8 cellular contexts compared by ENCODE assay signal in the genomic region with DNA sequence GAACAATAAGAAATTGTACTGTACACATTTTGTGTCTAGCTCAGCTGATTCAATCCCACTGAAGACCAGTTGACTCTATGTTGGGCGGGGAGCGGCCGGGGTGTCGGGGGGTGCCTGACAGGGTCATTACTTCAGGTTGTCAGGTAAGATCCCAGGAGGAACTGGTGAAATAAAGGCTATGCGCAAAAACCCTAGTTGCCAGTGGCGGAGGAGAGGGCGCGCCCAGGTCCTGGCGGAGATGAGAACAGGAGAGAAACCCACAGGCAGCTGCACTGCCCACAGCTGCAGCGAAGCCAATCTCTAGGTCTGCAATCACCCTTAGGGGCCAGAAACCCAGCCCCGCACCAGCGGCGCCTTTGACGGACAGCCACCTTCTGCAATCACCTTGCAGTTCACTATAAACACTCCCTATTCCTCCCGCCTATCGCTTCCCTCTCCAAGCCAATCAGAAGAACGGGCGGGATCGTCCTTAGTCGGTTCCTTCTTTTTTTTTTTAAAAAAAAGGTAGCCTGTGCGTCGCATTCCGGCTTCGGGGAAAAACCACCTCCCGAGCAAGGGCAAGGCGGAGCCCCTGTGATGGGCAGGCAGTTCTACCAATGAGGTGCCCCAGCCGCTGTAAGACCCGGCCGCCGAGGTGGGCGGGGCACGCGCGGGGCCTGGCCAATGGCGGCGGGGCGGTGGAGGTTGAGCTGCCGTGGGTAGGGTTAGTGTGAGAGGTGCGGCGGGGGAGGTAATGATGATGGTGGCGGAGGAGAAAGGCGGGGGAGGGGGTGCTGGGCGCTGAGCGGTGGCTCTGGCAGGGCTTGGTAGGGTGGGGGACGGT. TPM values are rescaled to one million over a fixed set of nuclear protein-coding genes. Genes with fewer than 3 reads are reported as not detected.
A peak's percentile ranks its signal among the peaks of the same experiment; 100 is the strongest.
DNase-seq lines count a peak whose midpoint lies in the region; ATAC-seq, FAIRE-seq and TF ChIP-seq lines count a peak whose summit lies in the region.

A gene (plus strand): TSS at position 707 of the 823 bp plus-strand sequence. CDS start 1,479 bp downstream, outside the sequence.

- peaks cover 27% of the 10 kb centered on the region for H3K4me1 ChIP-seq in astrocyte (ENCODE audit: insufficient read depth, low read length)
- H3K4me1 ChIP-seq in right cardiac atrium (ENCODE audit: control insufficient read depth, insufficient read depth, low read length): peaks cover 4% of the 10 kb centered on the region
- no peaks in the 10 kb centered on the region for H3K4me1 ChIP-seq in uterus

- no peaks in the 10 kb centered on the region for H3K27me3 ChIP-seq in astrocyte (ENCODE audit: insufficient read depth, low read length)
- no peaks in the 10 kb centered on the region for H3K27me3 ChIP-seq in right cardiac atrium (ENCODE audit: control insufficient read depth, insufficient read depth)
- H3K27me3 ChIP-seq in uterus: no peaks in the 10 kb centered on the region

- H3K9me3 Mint-ChIP-seq in astrocyte (ENCODE audit: unreplicated experiment): peaks cover 9% of the 10 kb centered on the region

- no peaks in the 10 kb centered on the region for H3K27me3 Mint-ChIP-seq in astrocyte (ENCODE audit: low read depth, unreplicated experiment)

- H3K4me1 Mint-ChIP-seq in astrocyte (ENCODE audit: low read depth, unreplicated experiment): peaks cover 21% of the 10 kb centered on the region

- H3K27ac ChIP-seq in astrocyte (ENCODE audit: low read depth, low read length) (peak within 1 kb of the TSS; percentile 68), right cardiac atrium (ENCODE audit: low read length) (peak within 1 kb of the TSS; percentile 92), uterus (peak within 1 kb of the TSS; percentile 97 to 98)

- H3K4me3 Mint-ChIP-seq in astrocyte (ENCODE audit: unreplicated experiment): peak within 1 kb of the TSS; percentile 88

- peak within 1 kb of the TSS; percentile 92 for H3K4me2 ChIP-seq in astrocyte (ENCODE audit: low read length)

- TF ChIP-seq CTCF in astrocyte (IDR thresholded peaks at IDR 0.05; ENCODE audit: insufficient read depth, low read depth, low read length): no peak
- no peak for TF ChIP-seq CTCF in uterus (IDR thresholded peaks at IDR 0.05)

- no peaks in the 10 kb centered on the region for H3K9me3 ChIP-seq in astrocyte (ENCODE audit: insufficient read depth, low read depth, low read length)
- H3K9me3 ChIP-seq in right cardiac atrium (ENCODE audit: control insufficient read depth, low read length): no peaks in the 10 kb centered on the region
- H3K9me3 ChIP-seq in uterus: no peaks in the 10 kb centered on the region

- TF ChIP-seq POLR2A in GM18505 (IDR thresholded peaks at IDR 0.05; ENCODE audit: borderline replicate concordance, extremely low read depth, insufficient read depth, insufficient read length) (peak; percentile 83), uterus (IDR thresholded peaks at IDR 0.05) (peak; percentile 75 to 78)

- WGBS in right cardiac atrium: under 1% methylated on average over 45 of the region's 45 CpGs

- peak within 1 kb of the TSS; percentile 93 for H3K27ac Mint-ChIP-seq in astrocyte (ENCODE audit: unreplicated experiment)

- peak; percentile 98 for DNase-seq in NCI-H2029 (lab: John Stamatoyannopoulos, UW)
- peak; percentile 95 for DNase-seq in T-helper 22 cell (ENCODE audit: low read depth)
- DNase-seq in astrocyte (ENCODE audit: low read depth): peak; percentile 99
- DNase-seq in right cardiac atrium: peak; percentile 99 to 100 (median 99)
- DNase-seq in pulmonary artery endothelial cell (ENCODE audit: low read depth, low spot score): peak; percentile 99
- DNase-seq in uterus: peak; percentile 99 to 100

- intact Hi-C loops in right cardiac atrium (cut with DNase I) (loop anchor here in 2 of 4 donors (5.0 to 10.0 kb wide), 2 partner anchors 67 to 200 kb away; a partner anchor contains a TSS), uterus (cut with DNase I; ENCODE audit: low total_unique reads) (no loop called here)

- FAIRE-seq in astrocyte (lab: Jason Lieb, UNC): no peak

- H3K9ac ChIP-seq in astrocyte (ENCODE audit: low read length): peak within 1 kb of the TSS; percentile 88

- H3K36me3 Mint-ChIP-seq in astrocyte (ENCODE audit: low read depth, unreplicated experiment): peaks cover 10% of the 10 kb centered on the region

- H4K20me1 ChIP-seq in astrocyte (ENCODE audit: insufficient read depth, low read length): peaks cover 25% of the 10 kb centered on the region

- H3K4me3 ChIP-seq in astrocyte (ENCODE audit: insufficient read depth, low read depth, low read length) (peak within 1 kb of the TSS; percentile 94), right cardiac atrium (ENCODE audit: low read length) (peak within 1 kb of the TSS; percentile 95), uterus (peak within 1 kb of the TSS; percentile 96 to 100)

- ATAC-seq in GM18505 (IDR thresholded peaks at IDR 0.05; ENCODE audit: unreplicated experiment): peak; percentile 95
- peak; percentile 93 for ATAC-seq in HG02973 (IDR thresholded peaks at IDR 0.05; ENCODE audit: unreplicated experiment)
- peak; percentile 99 to 100 for ATAC-seq in right cardiac atrium

- H3K79me2 ChIP-seq in astrocyte (ENCODE audit: insufficient read depth, low read length): peaks cover 44% of the 10 kb centered on the region

- peak within 1 kb of the TSS; percentile 82 for H2AFZ ChIP-seq in astrocyte (ENCODE audit: low read depth, low read length)

- H3K36me3 ChIP-seq in astrocyte (ENCODE audit: insufficient read depth, low read length) (peaks cover 13% of the 10 kb centered on the region), uterus (no peaks in the 10 kb centered on the region)

RNA-seq across cellular contexts. Expression of the gene that starts here (rescaled TPM):
- total RNA-seq in astrocyte: 44.1 and 50.4 TPM in 2 replicates
- total RNA-seq in right cardiac atrium: 10 to 100 TPM; 32.5 to 37.5 (median 33.3) TPM
- polyA plus RNA-seq in right cardiac atrium: 13.5 TPM
- total RNA-seq in pulmonary artery endothelial cell: 22.2 and 33.5 TPM in 2 replicates
- total RNA-seq in uterus: 100 to 1,000 TPM in 3 of 4 donors, 10 to 100 TPM in 1; 52.6 to 167 (median 135) TPM

Comparison
In these comparisons a context has a peak if more than half of its experiments do, and no peak if none do; other contexts are left out.
1. Peak in every context shown above with its lines: DNase-seq, ATAC-seq, H3K4me3 ChIP-seq and H3K27ac ChIP-seq.